In genomic region chr1:242129103-242129502, GRCh38 we compare ENCODE assay signal across 8 cellular contexts.
A peak's percentile ranks its signal among the peaks of the same experiment; 100 is the strongest.
DNase-seq lines count a peak whose midpoint lies in the region; ATAC-seq and TF ChIP-seq lines count a peak whose summit lies in the region.

No MANE protein-coding gene starts in this region.

- CTCF ChIA-PET in GM10248 (lab: Yijun Ruan, JAX) = interaction anchor here (1.4 to 1.6 kb wide), 4 partner anchors 10 to 28 kb away, joined by 3 to 5 read pairs (median 4); no protein-coding TSS in a partner anchor

- TF ChIP-seq CTCF in GM10248 (IDR thresholded peaks at IDR 0.05; ENCODE audit: control extremely low read depth, extremely low read depth, low read depth, missing control alignments) = no peak

- peak; percentile 63 for ATAC-seq in HG02884 (IDR thresholded peaks at IDR 0.05; ENCODE audit: unreplicated experiment)
- no peak for ATAC-seq in GM21825 (IDR thresholded peaks at IDR 0.05; ENCODE audit: unreplicated experiment)

- DNase-seq in GM10248 (ENCODE audit: extremely low spot score) (peak; percentile 19), NCI-H2171 (lab: John Stamatoyannopoulos, UW) (peak; percentile 46), fibroblast of the conjunctiva (ENCODE audit: low read depth) (peak; percentile 0), activated T-cell treated with anti-CD3 and anti-CD28 coated beads for 4 hours (no peak)
- DNase-seq in stimulated activated CD4-positive, alpha-beta T cell treated with anti-CD3 and anti-CD28 coated beads, Interleukin-15, amount 100 ng/mL, for 24 hours = no peak
- no peak for DNase-seq in NK-92 treated with Interleukin-12 subunit alpha and Interleukin-12 subunit beta, amount 100 ng/mL, for 24 hours (lab: John Stamatoyannopoulos, UW)

- POLR2A ChIA-PET in GM10248 (lab: Yijun Ruan, JAX) = no interaction called here

Comparison
In these comparisons a context has a peak if more than half of its experiments do, and no peak if none do; other contexts are left out.
1. DNase-seq: peak in GM10248 (single experiment), NCI-H2171 (single experiment) and fibroblast of the conjunctiva (single experiment); none in stimulated activated CD4-positive, alpha-beta T cell treated with anti-CD3 and anti-CD28 coated beads, Interleukin-15, amount 100 ng/mL, for 24 hours (single experiment), NK-92 treated with Interleukin-12 subunit alpha and Interleukin-12 subunit beta, amount 100 ng/mL, for 24 hours (single experiment) and activated T-cell treated with anti-CD3 and anti-CD28 coated beads for 4 hours (single experiment).